ENCODE assay signal across 12 cellular contexts in genomic region chr12:68617160-68617926, GRCh38. TPM values are rescaled to one million over a fixed set of nuclear protein-coding genes. Genes with fewer than 3 reads are reported as not detected.
DNase-seq lines count a peak whose midpoint lies in the region; ATAC-seq and TF ChIP-seq lines count a peak whose summit lies in the region.
"Had no signal": no experiment of that assay in that cellular context is flagged by ENCODE, and none has a peak within 500 bp of the region (broad histone marks: within the 10 kb centered on the region; RNA-seq: fewer than 3 reads in every experiment).

No MANE protein-coding gene starts in this region.

- H3K27ac ChIP-seq in SK-N-SH (ENCODE audit: low read depth in 2 of 2, low read length in 1 of 2) = peak overlapping the region in 1 of 2 experiments; percentile 80; a peak in 2 of 4 replicates

- peak overlapping the region; percentile 29; the same call in 1 of the 2 replicates for H3K9ac ChIP-seq in SK-N-SH

- 69% methylated on average over 4 of the region's 4 CpGs for WGBS in SK-N-SH (ENCODE audit: low lambda C conversion rate)

- peaks cover 83% of the 10 kb centered on the region for H3K4me1 Mint-ChIP-seq in activated T-cell treated with anti-CD3 and anti-CD28 coated beads, Interleukin-2, amount 50 U/mL, for 24 hours (ENCODE audit: low read depth)

- H3K4me3 Mint-ChIP-seq in activated T-cell treated with anti-CD3 and anti-CD28 coated beads, Interleukin-2, amount 50 U/mL, for 24 hours = peak overlapping the region; percentile 45
- H3K4me3 Mint-ChIP-seq: stimulated activated naive B cell treated with anti-CD40 and anti-IgM and Interleukin-4, amounts not matched to agents 10 μg/mL and 1 μg/mL and 100 μg/mL, for 72 hours had no signal

- H3K27me3 ChIP-seq in SK-N-SH (ENCODE audit: insufficient read depth) = no peaks in the 10 kb centered on the region

- TF ChIP-seq RAD21 in SK-N-SH (IDR thresholded peaks at IDR 0.05; ENCODE audit: low read length) = no peak

- POLR2A ChIA-PET in SK-N-SH (lab: Yijun Ruan, JAX) = interaction anchor here (0.7 kb wide), 1 partner anchor 96 kb away, joined by 4 read pairs; no protein-coding TSS in a partner anchor

- H3K27ac Mint-ChIP-seq in activated T-cell treated with anti-CD3 and anti-CD28 coated beads, Interleukin-2, amount 50 U/mL, for 24 hours = peak overlapping the region; percentile 91
- H3K27ac Mint-ChIP-seq: stimulated activated naive B cell treated with anti-CD40 and anti-IgM and Interleukin-4, amounts not matched to agents 10 μg/mL and 1 μg/mL and 100 μg/mL, for 72 hours had no signal

- no peaks in the 10 kb centered on the region for H3K9me3 Mint-ChIP-seq in activated T-cell treated with anti-CD3 and anti-CD28 coated beads, Interleukin-2, amount 50 U/mL, for 24 hours
- H3K9me3 Mint-ChIP-seq: stimulated activated naive B cell treated with anti-CD40 and anti-IgM and Interleukin-4, amounts not matched to agents 10 μg/mL and 1 μg/mL and 100 μg/mL, for 72 hours had no signal

- no peak; a peak in 1 of 4 replicates for TF ChIP-seq EP300 in SK-N-SH (IDR thresholded peaks at IDR 0.05; ENCODE audit: borderline replicate concordance in 1 of 2, low read depth in 1 of 2, low read length in 1 of 2)

- H4K20me1 ChIP-seq in SK-N-SH (ENCODE audit: insufficient read depth) = peaks cover 100% of the 10 kb centered on the region

- H3K27me3 Mint-ChIP-seq in activated T-cell treated with anti-CD3 and anti-CD28 coated beads, Interleukin-2, amount 50 U/mL, for 24 hours = no peaks in the 10 kb centered on the region
- H3K27me3 Mint-ChIP-seq: stimulated activated naive B cell treated with anti-CD40 and anti-IgM and Interleukin-4, amounts not matched to agents 10 μg/mL and 1 μg/mL and 100 μg/mL, for 72 hours had no signal

- H3K36me3 Mint-ChIP-seq in activated T-cell treated with anti-CD3 and anti-CD28 coated beads, Interleukin-2, amount 50 U/mL, for 24 hours (ENCODE audit: low read depth) = peaks cover 86% of the 10 kb centered on the region

- H2AFZ ChIP-seq in SK-N-SH (ENCODE audit: low read depth) = no peak overlapping the region

- DNase-seq in activated T-cell treated with anti-CD3 and anti-CD28 coated beads, Interleukin-2, amount 50 U/mL, for 24 hours = no peak
- no peak for DNase-seq in activated T-cell treated with anti-CD3 and anti-CD28 coated beads, Interleukin-2, amount 50 U/mL, for 1 hour
- DNase-seq in SK-N-SH (no peak), fibroblast of gingiva (ENCODE audit: low read depth) (peak; percentile 53), NCI-H2196 treated with DMSO at 0.1 percent for 48 hours (lab: John Stamatoyannopoulos, UW; ENCODE audit: unreplicated experiment) (no peak)
- no peak for DNase-seq in stimulated activated naive CD8-positive, alpha-beta T cell treated with anti-CD3 and anti-CD28 coated beads, Interleukin-15, Interleukin-2, amounts not matched to agents 100 U/mL and 50 U/mL, for 24 hours
- DNase-seq: activated CD4-positive, CD25-positive, alpha-beta regulatory T cell treated with anti-CD3 and anti-CD28 coated beads, Interleukin-2, amount 50 U/mL, for 72 hours; erythroblast; islet precursor cell; stimulated activated naive B cell treated with anti-CD40 and anti-IgM and Interleukin-4, amounts not matched to agents 10 μg/mL and 1 μg/mL and 100 μg/mL, for 72 hours had no signal

- CTCF ChIA-PET in SK-N-SH (lab: Yijun Ruan, JAX) = no interaction called here

- H3F3A ChIP-seq in SK-N-SH (replicated peaks; ENCODE audit: insufficient read depth) = peaks cover 28% of the 10 kb centered on the region

- no peaks in the 10 kb centered on the region for H3K9me3 ChIP-seq in SK-N-SH

- no peak for TF ChIP-seq CTCF in SK-N-SH (IDR thresholded peaks at IDR 0.05)

- peaks cover 3 to 5% of the 10 kb centered on the region in 2 experiments for H3K36me3 ChIP-seq in SK-N-SH (replicated peaks in 1 of 2; ENCODE audit: control insufficient read depth in 1 of 2, insufficient read depth in 2 of 2, low read length in 1 of 2)

- H3K79me2 ChIP-seq in SK-N-SH (ENCODE audit: insufficient read depth) = peaks cover 100% of the 10 kb centered on the region

- H3K4me3 ChIP-seq in SK-N-SH (ENCODE audit: low read depth in 2 of 2, low read length in 1 of 2) = no peak overlapping the region

- H3K9me2 ChIP-seq in SK-N-SH = no peaks in the 10 kb centered on the region

- ATAC-seq in stimulated activated naive CD8-positive, alpha-beta T cell treated with anti-CD3 and anti-CD28 coated beads, Interleukin-15, Interleukin-2, amounts not matched to agents 100 U/mL and 50 U/mL, for 24 hours = peak; percentile 55
- ATAC-seq in GM18858 (IDR thresholded peaks at IDR 0.05; ENCODE audit: unreplicated experiment) (no peak), HG03457 (IDR thresholded peaks at IDR 0.05; ENCODE audit: unreplicated experiment) (no peak)
- ATAC-seq: stimulated activated naive B cell treated with anti-CD40 and anti-IgM and Interleukin-4, amounts not matched to agents 10 μg/mL and 1 μg/mL and 100 μg/mL, for 72 hours had no signal

- H3K4me1 ChIP-seq in SK-N-SH (ENCODE audit: control insufficient read depth in 1 of 2, insufficient read depth in 2 of 2, low read depth in 1 of 2, low read length in 1 of 2) = peaks cover 6 to 36% of the 10 kb centered on the region in 2 experiments; a peak in 3 of 4 replicates

- peak overlapping the region; percentile 50 for H3K4me2 ChIP-seq in SK-N-SH

TF ChIP-seq in SK-N-SH, 30 proteins besides CTCF, POLR2A, EP300 and RAD21:
- TF ChIP-seq RXRA (IDR thresholded peaks at IDR 0.05; ENCODE audit: borderline replicate concordance, low read depth) = no peak
- peak; percentile 87 for TF ChIP-seq PBX3 (IDR thresholded peaks at IDR 0.05)
- no peak for TF ChIP-seq GABPA (IDR thresholded peaks at IDR 0.05; ENCODE audit: low read depth)
- no peak for TF ChIP-seq RFX5 (IDR thresholded peaks at IDR 0.05; ENCODE audit: low read length)
- no peak for TF ChIP-seq POLR2AphosphoS5 (IDR thresholded peaks at IDR 0.05; ENCODE audit: low read depth, low read length)
- TF ChIP-seq IRF3 (IDR thresholded peaks at IDR 0.05; ENCODE audit: low read depth, low read length) = no peak
- peak; percentile 38; the same call in 1 of the 2 replicates for TF ChIP-seq NFIC (IDR thresholded peaks at IDR 0.05; ENCODE audit: borderline replicate concordance)
- TF ChIP-seq USF1 (IDR thresholded peaks at IDR 0.05; ENCODE audit: borderline replicate concordance, low read depth) = no peak
- no peak for TF ChIP-seq MXI1 (IDR thresholded peaks at IDR 0.05; ENCODE audit: low read depth, low read length)
- no peak for TF ChIP-seq NRF1 (IDR thresholded peaks at IDR 0.05; ENCODE audit: low read depth, low read length)
- TF ChIP-seq CHD2 (IDR thresholded peaks at IDR 0.05; ENCODE audit: low read length, partially characterized antibody) = no peak
- no peak for TF ChIP-seq FOXM1 (IDR thresholded peaks at IDR 0.05; ENCODE audit: low read depth)
- TF ChIP-seq FOSL2 (IDR thresholded peaks at IDR 0.05; ENCODE audit: borderline replicate concordance, low read depth) = 0 out of 2 replicates have a peak, but pooled peaks have one; percentile 49
- peak; percentile 31; the same call in 1 of the 2 replicates for TF ChIP-seq JUND (IDR thresholded peaks at IDR 0.05)
- no peak for TF ChIP-seq TAF1 (IDR thresholded peaks at IDR 0.05; ENCODE audit: borderline replicate concordance, low read depth, low read length)
- no peak; the same call in 1 of the 2 replicates for TF ChIP-seq TCF12 (IDR thresholded peaks at IDR 0.05)

RNA-seq across cellular contexts. Expression of gene RAP1B, which starts 6.6 kb away (rescaled TPM):
- polyA plus RNA-seq in SK-N-SH (2012; rRNA removed) = 128 and 140 TPM in 2 replicates
- polyA plus RNA-seq in SK-N-SH (2012; cell fraction: cytosol; rRNA removed) = 185 and 241 TPM in 2 replicates
- polyA plus RNA-seq in SK-N-SH (2012; cell fraction: nucleus; rRNA removed) = 44.7 and 80.8 TPM in 2 replicates
